In genomic region chr1:9061252-9061948, GRCh38 we compare ENCODE assay signal across 23 cellular contexts. TPM values are rescaled to one million over a fixed set of nuclear protein-coding genes. Genes with fewer than 3 reads are reported as not detected.
A peak's percentile ranks its signal among the peaks of the same experiment; 100 is the strongest.
DNase-seq lines count a peak whose midpoint lies in the region; ATAC-seq, FAIRE-seq and TF ChIP-seq lines count a peak whose summit lies in the region.
"Had no signal": no experiment of that assay in that cellular context is flagged by ENCODE, and none has a peak within 500 bp of the region (broad histone marks: within the 10 kb centered on the region; RNA-seq: fewer than 3 reads in every experiment).

No MANE protein-coding gene starts in this region.

- H3K36me3 ChIP-seq in GM23338 (ENCODE audit: insufficient read depth), result no peaks in the 10 kb centered on the region
- peaks cover 0 to 6% (median 0%) of the 10 kb centered on the region in 3 donors for H3K36me3 ChIP-seq in Peyer's patch
- H3K36me3 ChIP-seq in lower lobe of right lung, result no peaks in the 10 kb centered on the region
- peaks cover 0 to 5% of the 10 kb centered on the region in 2 donors for H3K36me3 ChIP-seq in small intestine (ENCODE audit: control insufficient read depth in 2 of 2, insufficient read depth in 2 of 2, low read length in 2 of 2)
- H3K36me3 ChIP-seq: pancreas had no signal

- no peak overlapping the region for H3K4me3 Mint-ChIP-seq in GM23338
- H3K4me3 Mint-ChIP-seq in activated CD4-positive, alpha-beta T cell treated with anti-CD3 and anti-CD28 coated beads, Interleukin-2, amount 10 ng/mL, durations not matched to agents 7 days and 5 days, result no peak overlapping the region
- H3K4me3 Mint-ChIP-seq: activated B cell treated with CpG ODN at 0.5 μM for 24 hours; activated T-helper 17 cell treated with anti-CD3 and anti-CD28 coated beads, Interleukin-2, amount 50 U/mL, for 72 hours; dendritic cell treated with granulocyte-macrophage colony-stimulating factor and Interleukin-4, amounts not matched to agents 40 ng/mL and 50 ng/mL, for 4 days had no signal

- intact Hi-C loops in lower lobe of right lung (cut with DNase I), result no loop called here

- no peak for ATAC-seq in GM23338
- ATAC-seq in lower lobe of right lung, result peak; percentile 61 to 69
- ATAC-seq: activated T-helper 17 cell treated with anti-CD3 and anti-CD28 coated beads, Interleukin-2, amount 50 U/mL, for 72 hours had no signal

- H3K27me3 ChIP-seq in GM23338 (ENCODE audit: insufficient read depth) (no peaks in the 10 kb centered on the region), Peyer's patch (no peaks in the 10 kb centered on the region), lower lobe of right lung (ENCODE audit: low read depth) (no peaks in the 10 kb centered on the region), small intestine (ENCODE audit: control insufficient read depth in 2 of 2, insufficient read depth in 2 of 2, low read length in 2 of 2) (no peaks in the 10 kb centered on the region)
- H3K27me3 ChIP-seq: pancreas, testis had no signal

- H4K20me1 ChIP-seq in GM23338 (replicated peaks; ENCODE audit: insufficient read depth), result no peaks in the 10 kb centered on the region

- no peak for TF ChIP-seq POLR2A in Peyer's patch (IDR thresholded peaks at IDR 0.05)

- H3K4me3 ChIP-seq in GM23338 (no peak overlapping the region), Peyer's patch (peak overlapping the region in 1 of 4 donors; percentile 14), lower lobe of right lung (no peak overlapping the region), small intestine (ENCODE audit: low read depth in 1 of 2, low read length in 2 of 2) (peak overlapping the region in 1 of 2 donors; percentile 5)
- H3K4me3 ChIP-seq: pancreas, smooth muscle cell, testis had no signal

- POLR2A ChIA-PET in activated CD4-positive, alpha-beta T cell treated with anti-CD3 and anti-CD28 coated beads, Interleukin-2, amount 10 ng/mL, durations not matched to agents 7 days and 5 days (lab: Charles Lee), result no interaction called here

- H3K36me3 Mint-ChIP-seq in GM23338 (ENCODE audit: low read depth), result no peaks in the 10 kb centered on the region
- H3K36me3 Mint-ChIP-seq in activated CD4-positive, alpha-beta T cell treated with anti-CD3 and anti-CD28 coated beads, Interleukin-2, amount 10 ng/mL, durations not matched to agents 7 days and 5 days (ENCODE audit: low read depth), result no peaks in the 10 kb centered on the region

- H3K27ac Mint-ChIP-seq in GM23338, result 0 out of 2 replicates have a peak overlapping the region, but pooled peaks have one; percentile 46
- H3K27ac Mint-ChIP-seq in activated CD4-positive, alpha-beta T cell treated with anti-CD3 and anti-CD28 coated beads, Interleukin-2, amount 10 ng/mL, durations not matched to agents 7 days and 5 days, result no peak overlapping the region
- H3K27ac Mint-ChIP-seq: activated T-helper 17 cell treated with anti-CD3 and anti-CD28 coated beads, Interleukin-2, amount 50 U/mL, for 72 hours; dendritic cell treated with granulocyte-macrophage colony-stimulating factor and Interleukin-4, amounts not matched to agents 40 ng/mL and 50 ng/mL, for 4 days had no signal

- H3K9me2 ChIP-seq in GM23338 (ENCODE audit: insufficient read depth), result no peaks in the 10 kb centered on the region

- TF ChIP-seq CTCF in GM23338 (conservative IDR thresholded peaks at IDR 0.05; ENCODE audit: low read depth in 2 of 2) (no peak), Peyer's patch (IDR thresholded peaks at IDR 0.05) (no peak), lower lobe of right lung (IDR thresholded peaks at IDR 0.05) (no peak)

- DNase-seq in GM23338 (ENCODE audit: low spot score) (no peak), Peyer's patch (peak in 2 of 3 donors; percentile 60 to 79), lower lobe of right lung (peak; percentile 58), small intestine (peak; percentile 89), activated T-cell treated with anti-CD3 and anti-CD28 coated beads for 4 hours (no peak), HT-29 (ENCODE audit: low spot score) (no peak)
- no peak for DNase-seq in activated CD4-positive, alpha-beta T cell treated with anti-CD3 and anti-CD28 coated beads, Interleukin-2, amount 10 ng/mL, durations not matched to agents 7 days and 5 days
- no peak for DNase-seq in activated T-cell treated with anti-CD3 and anti-CD28 coated beads, Interleukin-2, amount 50 U/mL, for 48 hours
- DNase-seq: activated B cell treated with CpG ODN at 0.5 μM for 24 hours, AML-193, GF-D8, left cardiac atrium, NCI-H1694 treated with DMSO at 0.1 percent for 48 hours, testis had no signal

- CTCF ChIA-PET in activated CD4-positive, alpha-beta T cell treated with anti-CD3 and anti-CD28 coated beads, Interleukin-2, amount 10 ng/mL, durations not matched to agents 7 days and 5 days (lab: Charles Lee), result interaction anchor here (0.6 to 0.7 kb wide), 3 partner anchors 11 to 131 kb away, joined by 3 to 5 read pairs (median 3); no protein-coding TSS in a partner anchor

- H3K9me3 ChIP-seq in Peyer's patch (no peaks in the 10 kb centered on the region), lower lobe of right lung (no peaks in the 10 kb centered on the region), small intestine (ENCODE audit: control insufficient read depth, low read depth) (no peaks in the 10 kb centered on the region)
- H3K9me3 ChIP-seq: pancreas, testis had no signal

- H3K9me3 Mint-ChIP-seq in GM23338, result no peaks in the 10 kb centered on the region; the same call in 2 of the 3 replicates
- no peaks in the 10 kb centered on the region for H3K9me3 Mint-ChIP-seq in activated CD4-positive, alpha-beta T cell treated with anti-CD3 and anti-CD28 coated beads, Interleukin-2, amount 10 ng/mL, durations not matched to agents 7 days and 5 days
- H3K9me3 Mint-ChIP-seq: activated B cell treated with CpG ODN at 0.5 μM for 24 hours; activated T-helper 17 cell treated with anti-CD3 and anti-CD28 coated beads, Interleukin-2, amount 50 U/mL, for 72 hours; dendritic cell treated with granulocyte-macrophage colony-stimulating factor and Interleukin-4, amounts not matched to agents 40 ng/mL and 50 ng/mL, for 4 days had no signal

- no peaks in the 10 kb centered on the region for H3F3A ChIP-seq in GM23338 (replicated peaks; ENCODE audit: low read depth)

- H3K79me2 ChIP-seq in GM23338 (replicated peaks; ENCODE audit: insufficient read depth), result no peaks in the 10 kb centered on the region

- H2AFZ ChIP-seq in GM23338, result no peak overlapping the region

- no peak overlapping the region for H3K4me2 ChIP-seq in GM23338
- H3K4me2 ChIP-seq: smooth muscle cell had no signal

- WGBS in small intestine, 3 donors, result 49 to 59% (median 50%) methylated on average over 6 of the region's 6 CpGs

- H3K4me1 ChIP-seq in GM23338 (ENCODE audit: insufficient read depth) (no peaks in the 10 kb centered on the region), Peyer's patch (peaks cover 0 to 15% (median 0%) of the 10 kb centered on the region in 4 donors), lower lobe of right lung (peaks cover 18% of the 10 kb centered on the region), small intestine (ENCODE audit: control insufficient read depth in 2 of 2, insufficient read depth in 1 of 2, low read depth in 1 of 2, low read length in 1 of 2) (peaks cover 2 to 7% of the 10 kb centered on the region in 2 donors)
- H3K4me1 ChIP-seq: pancreas had no signal

- H3K27me3 Mint-ChIP-seq in GM23338 (ENCODE audit: insufficient read depth, low read depth, poor library complexity), result peaks cover 2% of the 10 kb centered on the region
- peaks cover 5% of the 10 kb centered on the region for H3K27me3 Mint-ChIP-seq in activated CD4-positive, alpha-beta T cell treated with anti-CD3 and anti-CD28 coated beads, Interleukin-2, amount 10 ng/mL, durations not matched to agents 7 days and 5 days
- H3K27me3 Mint-ChIP-seq: activated B cell treated with CpG ODN at 0.5 μM for 24 hours; activated T-helper 17 cell treated with anti-CD3 and anti-CD28 coated beads, Interleukin-2, amount 50 U/mL, for 72 hours had no signal

- no peak for FAIRE-seq in small intestine (lab: Jason Lieb, UNC)
- FAIRE-seq: D721Med, frontal cortex, GM12891, pancreas had no signal

- peaks cover 13% of the 10 kb centered on the region for H3K4me1 Mint-ChIP-seq in GM23338
- H3K4me1 Mint-ChIP-seq in activated CD4-positive, alpha-beta T cell treated with anti-CD3 and anti-CD28 coated beads, Interleukin-2, amount 10 ng/mL, durations not matched to agents 7 days and 5 days, result no peaks in the 10 kb centered on the region

- H3K27ac ChIP-seq in GM23338 (ENCODE audit: low read depth), result no peak overlapping the region
- peak overlapping the region in 2 of 4 donors; percentile 29 to 84 for H3K27ac ChIP-seq in Peyer's patch
- H3K27ac ChIP-seq in lower lobe of right lung, result no peak overlapping the region
- peak overlapping the region in 1 of 2 donors; percentile 80 for H3K27ac ChIP-seq in small intestine (ENCODE audit: low read depth in 1 of 2, low read length in 1 of 2)
- H3K27ac ChIP-seq: pancreas, testis had no signal

RNA-seq across cellular contexts. Expression of gene SLC2A5, which starts 8.0 kb away (rescaled TPM):
- 0.03 TPM in 1 of 2 replicates, not detected in the other for total RNA-seq in GM23338 (2014; rRNA removed; shearing (Covaris generic))
- polyA plus RNA-seq in GM23338 (2016; fragmentation: Nextera tagmentation; extraction: Ambion mirVana), result not detected in 2 replicates
- total RNA-seq in Peyer's patch, result 100 to 1,000 TPM in 3 of 4 donors, 10 to 100 TPM in 1; 12.4 to 730 (median 340) TPM
- total RNA-seq in lower lobe of right lung, result 1.7 TPM
- 100 to 1,000 TPM in 2 of 3 donors, 10 to 100 TPM in 1; 42.5 to 234 (median 175) TPM for polyA plus RNA-seq in small intestine
- total RNA-seq in HT-29 (2014; rRNA removed; shearing (Covaris generic)), result not detected in 2 replicates
- total RNA-seq in activated CD4-positive, alpha-beta T cell treated with anti-CD3 and anti-CD28 coated beads, Interleukin-2, amount 10 ng/mL, durations not matched to agents 7 days and 5 days, result not detected
- total RNA-seq: activated CD8-positive, alpha-beta memory T cell treated with anti-CD3 and anti-CD28 coated beads for 36 hours had no signal
- polyA plus RNA-seq: smooth muscle cell had no signal

RNA-seq across cellular contexts. Expression of gene SLC2A7, which starts 35.2 kb away (rescaled TPM):
- not detected in 2 replicates for total RNA-seq in GM23338 (2014; rRNA removed; shearing (Covaris generic))
- polyA plus RNA-seq in GM23338 (2016; fragmentation: Nextera tagmentation; extraction: Ambion mirVana), result not detected in 2 replicates
- total RNA-seq in Peyer's patch, result 1 to 10 TPM in 1 of 4 donors, not detected in 3; 3.3 TPM
- not detected for total RNA-seq in lower lobe of right lung
- polyA plus RNA-seq in small intestine, result under 1 TPM in 1 of 3 donors, not detected in 2; 0.55 TPM
- not detected in 2 replicates for total RNA-seq in HT-29 (2014; rRNA removed; shearing (Covaris generic))
- total RNA-seq in activated CD4-positive, alpha-beta T cell treated with anti-CD3 and anti-CD28 coated beads, Interleukin-2, amount 10 ng/mL, durations not matched to agents 7 days and 5 days, result not detected
- total RNA-seq: activated B cell treated with CpG ODN at 0.5 μM for 24 hours; activated CD8-positive, alpha-beta memory T cell treated with anti-CD3 and anti-CD28 coated beads for 36 hours; activated T-helper 17 cell treated with anti-CD3 and anti-CD28 coated beads, Interleukin-2, amount 50 U/mL, for 72 hours; frontal cortex; left cardiac atrium; pancreas; smooth muscle cell; T-helper 2 cell treated with Interferon-gamma antibody and Interleukin-4, amounts not matched to agents 100 ng/mL and 5 ng/mL, for 36 hours had no signal
- polyA plus RNA-seq: pancreas, smooth muscle cell had no signal

Comparison
In these comparisons a context has a peak if more than half of its experiments do, and no peak if none do; other contexts are left out.
1. DNase-seq: peak in Peyer's patch (2 of 3), lower lobe of right lung (single experiment) and small intestine (single experiment); none in GM23338 (single experiment), activated T-cell treated with anti-CD3 and anti-CD28 coated beads for 4 hours (single experiment), HT-29 (single experiment), activated CD4-positive, alpha-beta T cell treated with anti-CD3 and anti-CD28 coated beads, Interleukin-2, amount 10 ng/mL, durations not matched to agents 7 days and 5 days (single experiment) and activated T-cell treated with anti-CD3 and anti-CD28 coated beads, Interleukin-2, amount 50 U/mL, for 48 hours (0 of 2).